24 cellular contexts compared by ENCODE assay signal in the genomic region with DNA sequence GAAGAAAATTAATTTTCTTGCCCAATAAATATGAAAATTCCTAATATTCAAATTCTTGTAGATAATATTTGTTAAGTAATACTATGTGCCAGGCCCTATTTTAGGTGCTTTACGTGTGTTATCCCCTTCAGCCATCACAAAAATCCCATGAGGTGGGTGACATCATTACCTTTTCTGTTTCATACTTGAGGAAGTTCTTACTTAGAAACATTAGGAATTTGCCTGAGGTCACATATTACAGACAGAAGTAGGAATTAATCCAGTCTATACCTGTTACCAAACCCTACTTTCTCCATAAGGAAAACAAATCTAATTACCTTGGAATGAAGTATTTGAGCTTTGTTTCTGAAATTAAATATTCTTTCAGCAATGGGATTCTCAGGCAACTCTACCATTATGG.
DNase-seq lines count a peak whose midpoint lies in the region; FAIRE-seq and TF ChIP-seq lines count a peak whose summit lies in the region.
"Had no signal": no experiment of that assay in that cellular context is flagged by ENCODE, and none has a peak within 500 bp of the region (broad histone marks: within the 10 kb centered on the region; RNA-seq: fewer than 3 reads in every experiment).

No MANE protein-coding gene starts in this region.

- TF ChIP-seq CTCF in mammary epithelial cell (conservative IDR thresholded peaks at IDR 0.05 in 1 of 2, IDR thresholded peaks at IDR 0.05 in 1 of 2; ENCODE audit: extremely low read depth in 1 of 2, insufficient read depth in 1 of 2, low read depth in 1 of 2, low read length in 2 of 2) = no peak
- TF ChIP-seq CTCF in MCF 10A (IDR thresholded peaks at IDR 0.05; ENCODE audit: unreplicated experiment) = no peak
- TF ChIP-seq CTCF in H1 (IDR thresholded peaks at IDR 0.05; ENCODE audit: control extremely low read depth in 1 of 3, insufficient read depth in 1 of 3, low read depth in 1 of 3, low read length in 3 of 3) = no peak
- no peak for TF ChIP-seq CTCF in keratinocyte (optimal IDR thresholded peaks at IDR 0.05 in 1 of 3, IDR thresholded peaks at IDR 0.05 in 1 of 3, conservative IDR thresholded peaks at IDR 0.05 in 1 of 3; ENCODE audit: extremely low read depth in 1 of 3, insufficient read depth in 2 of 3, low read length in 3 of 3)
- no peak for TF ChIP-seq CTCF in CD14-positive monocyte (IDR thresholded peaks at IDR 0.05)

- H3K4me2 ChIP-seq in mammary epithelial cell (ENCODE audit: insufficient read depth, low read depth, low read length) = no peak overlapping the region
- H3K4me2 ChIP-seq in H1 (ENCODE audit: insufficient read depth in 1 of 2, low read depth in 2 of 2, low read length in 2 of 2) = no peak overlapping the region
- peak overlapping the region; percentile 29 for H3K4me2 ChIP-seq in keratinocyte (ENCODE audit: control insufficient read depth, extremely low read depth, insufficient read depth, low read depth, low read length)
- H3K4me2 ChIP-seq: BLaER1, KMS-11 had no signal

- no peaks in the 10 kb centered on the region for H3K79me1 ChIP-seq in H1 (ENCODE audit: low read depth, low read length)

- POLR2A ChIA-PET in MCF 10A (lab: Yijun Ruan, JAX) (no interaction called here), H1 (lab: Charles Lee; ENCODE audit: partially characterized antibody) (interaction anchor here (1.1 kb wide), 1 partner anchor 73 kb away, joined by 3 read pairs; no protein-coding TSS in a partner anchor)
- POLR2A ChIA-PET in CD4-positive, alpha-beta memory T cell (lab: Charles Lee; ENCODE audit: partially characterized antibody) = no interaction called here

- H3K4me1 Mint-ChIP-seq in MCF 10A (ENCODE audit: insufficient read depth, unreplicated experiment) (peaks cover 15% of the 10 kb centered on the region), CD14-positive monocyte (no peaks in the 10 kb centered on the region)
- H3K4me1 Mint-ChIP-seq in CD4-positive, alpha-beta memory T cell = no peaks in the 10 kb centered on the region
- H3K4me1 Mint-ChIP-seq: IgD-negative memory B cell had no signal

- TF ChIP-seq POLR2A in H1 (IDR thresholded peaks at IDR 0.05; ENCODE audit: control extremely low read depth in 1 of 2, low read depth in 2 of 2, low read length in 2 of 2) = no peak

- no peak overlapping the region for H3K9ac ChIP-seq in mammary epithelial cell (ENCODE audit: insufficient read depth, low read length)
- H3K9ac ChIP-seq in H1 (replicated peaks in 1 of 4; ENCODE audit: extremely low read depth in 1 of 4, low read depth in 3 of 4, low read length in 3 of 4) = no peak overlapping the region
- no peak overlapping the region for H3K9ac ChIP-seq in keratinocyte (ENCODE audit: control insufficient read depth, extremely low read depth, insufficient read depth, low read length)
- H3K9ac ChIP-seq: BLaER1, GM23248, KMS-11 had no signal

- H3K27me3 ChIP-seq in mammary epithelial cell (ENCODE audit: insufficient read depth, low read length) (no peaks in the 10 kb centered on the region), H1 (replicated peaks in 1 of 4; ENCODE audit: control insufficient read depth in 3 of 4, extremely low read depth in 1 of 4, insufficient read depth in 3 of 4, low read length in 3 of 4) (no peaks in the 10 kb centered on the region), keratinocyte (ENCODE audit: control insufficient read depth, extremely low read depth, insufficient read depth, low read length) (no peaks in the 10 kb centered on the region)
- H3K27me3 ChIP-seq in CD4-positive, alpha-beta memory T cell (ENCODE audit: insufficient read depth, low read length) = no peaks in the 10 kb centered on the region
- H3K27me3 ChIP-seq: BLaER1 had no signal

- in situ Hi-C loops in mammary epithelial cell (cut with MboI; ENCODE audit: low sequenced_read_pairs in 2 of 2) = loop anchor here in 1 of 2 donors (10.0 kb wide), 1 partner anchor 338 kb away; a partner anchor contains a TSS

- H2BK12ac ChIP-seq in H1 (ENCODE audit: low read depth, low read length) = no peak overlapping the region

- no peaks in the 10 kb centered on the region for H3K9me3 ChIP-seq in mammary epithelial cell (replicated peaks; ENCODE audit: insufficient read depth, low read length)
- H3K9me3 ChIP-seq in H1 (ENCODE audit: insufficient read depth in 2 of 2, low read depth in 1 of 2, low read length in 1 of 2) = no peaks in the 10 kb centered on the region
- H3K9me3 ChIP-seq in keratinocyte (ENCODE audit: control insufficient read depth, low read depth, low read length) = no peaks in the 10 kb centered on the region
- H3K9me3 ChIP-seq in CD4-positive, alpha-beta memory T cell (ENCODE audit: control insufficient read depth in 1 of 2, low read length in 2 of 2) = no peaks in the 10 kb centered on the region
- H3K9me3 ChIP-seq: BLaER1 had no signal

- no peak overlapping the region for H4K91ac ChIP-seq in H1 (replicated peaks; ENCODE audit: insufficient read length, low read length)

- H3K23me2 ChIP-seq in H1 (ENCODE audit: low read depth, low read length) = no peaks in the 10 kb centered on the region

- H2AK5ac ChIP-seq in H1 (ENCODE audit: low read depth, low read length) = no peak overlapping the region

- WGBS in mammary epithelial cell (ENCODE audit: low coverage, missing lambda C conversion rate) = 10% methylated on average over 1 of the region's 1 CpG
- WGBS in H1 (ENCODE audit: extremely low coverage in 1 of 2, insufficient coverage in 1 of 2, insufficient read length in 1 of 2, insufficient replicate concordance in 2 of 2, low coverage in 1 of 2, low lambda C conversion rate in 2 of 2, missing lambda C conversion rate in 1 of 2), 2 experiments = 93% methylated on average over 1 of the region's 1 CpG; no CpG with 5 or more reads in 1 of the 2 experiments

- H3K79me2 ChIP-seq in mammary epithelial cell (ENCODE audit: insufficient read depth, low read length) = no peaks in the 10 kb centered on the region
- H3K79me2 ChIP-seq in H1 (ENCODE audit: control insufficient read depth in 1 of 2, insufficient read depth in 2 of 2, low read length in 2 of 2) = no peaks in the 10 kb centered on the region
- H3K79me2 ChIP-seq in keratinocyte (ENCODE audit: control insufficient read depth, insufficient read depth, low read length) = no peaks in the 10 kb centered on the region

- no peaks in the 10 kb centered on the region for H3K36me3 ChIP-seq in mammary epithelial cell (ENCODE audit: insufficient read depth, low read length)
- no peaks in the 10 kb centered on the region for H3K36me3 ChIP-seq in H1 (ENCODE audit: control insufficient read depth in 2 of 4, insufficient read depth in 4 of 4, low read length in 3 of 4)
- H3K36me3 ChIP-seq in keratinocyte (ENCODE audit: control insufficient read depth in 2 of 2, extremely low read depth in 1 of 2, insufficient read depth in 2 of 2, low read length in 2 of 2) = no peaks in the 10 kb centered on the region
- H3K36me3 ChIP-seq in CD4-positive, alpha-beta memory T cell (ENCODE audit: insufficient read depth, low read length) = no peaks in the 10 kb centered on the region
- H3K36me3 ChIP-seq: BLaER1 had no signal

- H3K4me1 ChIP-seq in mammary epithelial cell (ENCODE audit: insufficient read depth, low read length) = peaks cover 20% of the 10 kb centered on the region
- peaks cover 0 to 17% (median 11%) of the 10 kb centered on the region in 4 experiments; a peak in 6 of 7 replicates for H3K4me1 ChIP-seq in H1 (replicated peaks in 1 of 4; ENCODE audit: control insufficient read depth in 3 of 4, insufficient read depth in 4 of 4, low read length in 3 of 4)
- peaks cover 27% of the 10 kb centered on the region for H3K4me1 ChIP-seq in keratinocyte (ENCODE audit: control insufficient read depth, extremely low read depth, insufficient read depth, low read length)
- no peaks in the 10 kb centered on the region for H3K4me1 ChIP-seq in CD4-positive, alpha-beta memory T cell (ENCODE audit: insufficient read depth, low read length)
- H3K4me1 ChIP-seq: BLaER1 had no signal

- H3K4ac ChIP-seq in H1 (replicated peaks; ENCODE audit: insufficient read length, low read depth, low read length) = no peak overlapping the region

- H3K4me3 ChIP-seq in mammary epithelial cell (replicated peaks in 1 of 3; ENCODE audit: insufficient read depth in 1 of 3, low read depth in 2 of 3, low read length in 3 of 3) = no peak overlapping the region
- no peak overlapping the region for H3K4me3 ChIP-seq in H1 (ENCODE audit: extremely low read depth in 1 of 4, insufficient read depth in 2 of 4, low read depth in 3 of 4, low read length in 4 of 4)
- no peak overlapping the region for H3K4me3 ChIP-seq in keratinocyte (ENCODE audit: control insufficient read depth in 2 of 3, extremely low read depth in 1 of 3, insufficient read depth in 2 of 3, low read depth in 1 of 3, low read length in 3 of 3)
- H3K4me3 ChIP-seq in CD4-positive, alpha-beta memory T cell (ENCODE audit: low read length in 2 of 2) = no peak overlapping the region
- H3K4me3 ChIP-seq: BLaER1, GM12878, GM23248, SK-N-MC had no signal

- no peak for TF ChIP-seq EP300 in H1 (IDR thresholded peaks at IDR 0.05; ENCODE audit: borderline replicate concordance in 1 of 2, low read depth in 2 of 2, low read length in 2 of 2)

- TF ChIP-seq RAD21 in H1 (IDR thresholded peaks at IDR 0.05 in 1 of 2, conservative IDR thresholded peaks at IDR 0.05 in 1 of 2; ENCODE audit: low read depth in 2 of 2, low read length in 2 of 2) = no peak

- dilution Hi-C loops in mammary epithelial cell (cut with HindIII; ENCODE audit: low sequenced_read_pairs) = no loop called here
- dilution Hi-C loops in keratinocyte (cut with MboI; ENCODE audit: extremely low pct_ligation_motif_present, low sequenced_read_pairs) = no loop called here

- H3K27ac Mint-ChIP-seq in MCF 10A (ENCODE audit: low read depth, unreplicated experiment) (no peak overlapping the region), CD14-positive monocyte (no peak overlapping the region)
- no peak overlapping the region for H3K27ac Mint-ChIP-seq in CD4-positive, alpha-beta memory T cell
- H3K27ac Mint-ChIP-seq: CD4-positive, alpha-beta T cell; IgD-negative memory B cell had no signal

- H4K20me1 ChIP-seq in mammary epithelial cell (ENCODE audit: insufficient read depth, low read length) (no peaks in the 10 kb centered on the region), H1 (replicated peaks in 1 of 2; ENCODE audit: control insufficient read depth in 1 of 2, insufficient read depth in 2 of 2, low read length in 2 of 2) (no peaks in the 10 kb centered on the region), keratinocyte (ENCODE audit: control insufficient read depth, extremely low read depth, insufficient read depth, low read length) (no peaks in the 10 kb centered on the region)
- H4K20me1 ChIP-seq: BLaER1 had no signal

- DNase-seq in mammary epithelial cell (peak; percentile 48), MCF 10A (ENCODE audit: unreplicated experiment) (no peak), H1 (ENCODE audit: low read depth in 1 of 2, low spot score in 2 of 2) (no peak), keratinocyte (ENCODE audit: low read depth, low spot score) (peak; percentile 55), CD14-positive monocyte (ENCODE audit: low spot score) (no peak), LoVo (ENCODE audit: low spot score) (no peak)
- DNase-seq in CD4-positive, alpha-beta memory T cell = no peak
- DNase-seq: CD4-positive, alpha-beta T cell; COR-L47; DMS79; EL; GDM1; GM23248; HCEC 1CT; NCI-H1092 treated with DMSO at 0.1 percent for 48 hours; NCI-H1436; NCI-H187 treated with DMSO at 0.1 percent for 48 hours; NCI-H2227 treated with DMSO at 0.1 percent for 48 hours; SIG-M5 had no signal

- H3K27ac ChIP-seq in mammary epithelial cell (ENCODE audit: insufficient read depth, low read depth, low read length) (no peak overlapping the region), H1 (ENCODE audit: low read depth, low read length) (no peak overlapping the region), keratinocyte (ENCODE audit: control insufficient read depth, insufficient read depth, low read length) (peak overlapping the region; percentile 19)
- no peak overlapping the region for H3K27ac ChIP-seq in CD4-positive, alpha-beta memory T cell (ENCODE audit: low read depth, low read length)
- H3K27ac ChIP-seq: BLaER1, GM23248, KMS-11, SK-N-MC had no signal

- no peak overlapping the region for H2BK5ac ChIP-seq in H1 (ENCODE audit: low read depth, low read length)

- no peak overlapping the region for H4K8ac ChIP-seq in H1 (ENCODE audit: extremely low read depth, insufficient read depth, low read length)

- H2AFZ ChIP-seq in mammary epithelial cell (ENCODE audit: low read depth, low read length) = no peak overlapping the region
- H2AFZ ChIP-seq in H1 (ENCODE audit: low read length) = no peak overlapping the region
- H2AFZ ChIP-seq in keratinocyte (ENCODE audit: control insufficient read depth, low read length) = no peak overlapping the region
- H2AFZ ChIP-seq: GM23248 had no signal

- H2BK20ac ChIP-seq in H1 (ENCODE audit: low read length) = no peak overlapping the region

- H4K5ac ChIP-seq in H1 (ENCODE audit: insufficient read length, low read depth, low read length) = no peak overlapping the region

- no peak overlapping the region for H3K18ac ChIP-seq in H1 (ENCODE audit: extremely low read depth, low read length)

- H3K27me3 Mint-ChIP-seq in MCF 10A (ENCODE audit: insufficient read depth, unreplicated experiment) (no peaks in the 10 kb centered on the region), CD14-positive monocyte (ENCODE audit: low read depth in 3 of 3) (peaks cover 0 to 1% (median 0%) of the 10 kb centered on the region in 3 donors)
- H3K27me3 Mint-ChIP-seq in CD4-positive, alpha-beta memory T cell = no peaks in the 10 kb centered on the region
- H3K27me3 Mint-ChIP-seq: CD4-positive, alpha-beta T cell; IgD-negative memory B cell had no signal

- no peak overlapping the region for H3K56ac ChIP-seq in H1 (replicated peaks; ENCODE audit: insufficient read length, low read depth, low read length)

- TSS peak; percentile 98 for BruUV-seq in mammary epithelial cell (replicated peaks; lab: Mats Ljungman, UMichigan)
- no TSS peak for BruUV-seq in MCF 10A (replicated peaks; lab: Mats Ljungman, UMichigan)

- peak overlapping the region; percentile 94 for H2BK120ac ChIP-seq in H1 (replicated peaks; ENCODE audit: low read depth, low read length)

- H3K14ac ChIP-seq in H1 (ENCODE audit: insufficient read length) = no peak overlapping the region

- no peaks in the 10 kb centered on the region for H3K36me3 Mint-ChIP-seq in MCF 10A (ENCODE audit: insufficient read depth, unreplicated experiment)
- H3K36me3 Mint-ChIP-seq in CD14-positive monocyte = no peaks in the 10 kb centered on the region
- no peaks in the 10 kb centered on the region for H3K36me3 Mint-ChIP-seq in CD4-positive, alpha-beta memory T cell
- H3K36me3 Mint-ChIP-seq: IgD-negative memory B cell had no signal

- H3K23ac ChIP-seq in H1 (ENCODE audit: insufficient read length) = no peak overlapping the region

- CTCF ChIA-PET in mammary epithelial cell (lab: Charles Lee; ENCODE audit: low non-redundant PET) (no interaction called here), MCF 10A (lab: Yijun Ruan, JAX) (interaction anchor here (0.7 kb wide), 1 partner anchor 31 kb away, joined by 3 read pairs; no protein-coding TSS in a partner anchor), H1 (lab: Charles Lee; ENCODE audit: partially characterized antibody) (interaction anchor here (0.9 to 1.0 kb wide), 2 partner anchors 14 to 38 kb away, joined by 3 read pairs; no protein-coding TSS in a partner anchor)
- CTCF ChIA-PET in CD4-positive, alpha-beta memory T cell (lab: Charles Lee; ENCODE audit: partially characterized antibody) = no interaction called here

- H3K4me3 Mint-ChIP-seq in MCF 10A (ENCODE audit: unreplicated experiment) (no peak overlapping the region), CD14-positive monocyte (no peak overlapping the region)
- no peak overlapping the region for H3K4me3 Mint-ChIP-seq in CD4-positive, alpha-beta memory T cell
- H3K4me3 Mint-ChIP-seq: CD4-positive, alpha-beta T cell; IgD-negative memory B cell had no signal

- H3K9me1 ChIP-seq in keratinocyte (ENCODE audit: control insufficient read depth, extremely low read depth, insufficient read depth, low read length) = no peaks in the 10 kb centered on the region

- H2BK15ac ChIP-seq in H1 (ENCODE audit: low read length) = no peak overlapping the region

- no peaks in the 10 kb centered on the region for H3K9me3 Mint-ChIP-seq in MCF 10A (ENCODE audit: unreplicated experiment)
- H3K9me3 Mint-ChIP-seq in CD14-positive monocyte = peaks cover 0 to 9% (median 1%) of the 10 kb centered on the region in 7 donors
- no peaks in the 10 kb centered on the region for H3K9me3 Mint-ChIP-seq in CD4-positive, alpha-beta memory T cell
- H3K9me3 Mint-ChIP-seq: CD4-positive, alpha-beta T cell had no signal

- FAIRE-seq in H1 (lab: Jason Lieb, UNC) (peak; percentile 7), keratinocyte (lab: Jason Lieb, UNC) (no peak)
- FAIRE-seq: GM12878 had no signal

- intact Hi-C loops in mammary epithelial cell (cut with micrococcal nuclease) = no loop called here
- intact Hi-C loops in MCF 10A (cut with micrococcal nuclease) = loop anchor here (5.0 kb wide), 1 partner anchor 335 kb away; a partner anchor contains a TSS
- intact Hi-C loops in CD14-positive monocyte (cut with micrococcal nuclease) = no loop called here
- intact Hi-C loops in CD4-positive, alpha-beta memory T cell (cut with micrococcal nuclease) = no loop called here

Comparison
In these comparisons a context has a peak if more than half of its experiments do, and no peak if none do; other contexts are left out.
1. DNase-seq: peak in mammary epithelial cell (single experiment) and keratinocyte (single experiment); none in MCF 10A (single experiment), H1 (0 of 2), CD14-positive monocyte (single experiment), LoVo (single experiment) and CD4-positive, alpha-beta memory T cell (0 of 5).
2. CTCF ChIA-PET loops: an anchor here in MCF 10A (0.7 kb wide) and H1 (0.9 to 1.0 kb wide); none called in mammary epithelial cell and CD4-positive, alpha-beta memory T cell.